ENCODE assay signal across 11 cellular contexts in genomic region chr1:173474097-173474779, GRCh38. TPM values are rescaled to one million over a fixed set of nuclear protein-coding genes. Genes with fewer than 3 reads are reported as not detected.
DNase-seq lines count a peak whose midpoint lies in the region; ATAC-seq, FAIRE-seq and TF ChIP-seq lines count a peak whose summit lies in the region.
"Had no signal": no experiment of that assay in that cellular context is flagged by ENCODE, and none has a peak within 500 bp of the region (broad histone marks: within the 10 kb centered on the region; RNA-seq: fewer than 3 reads in every experiment).

No MANE protein-coding gene starts in this region.

- H3K9me2 ChIP-seq in Karpas-422 (replicated peaks; ENCODE audit: insufficient read depth, low read length): no peaks in the 10 kb centered on the region

- H3K4me2 ChIP-seq in Karpas-422 (ENCODE audit: low read depth, low read length, poor library complexity, severe bottlenecking): no peak overlapping the region

- H3K9ac ChIP-seq in colonic mucosa (ENCODE audit: low read depth in 2 of 2, low read length in 2 of 2): peak overlapping the region in 1 of 2 donors; percentile 31
- no peak overlapping the region for H3K9ac ChIP-seq in Karpas-422 (ENCODE audit: low read length)

- H3K27me3 Mint-ChIP-seq in naive thymus-derived CD8-positive, alpha-beta T cell: no peaks in the 10 kb centered on the region

- intact Hi-C loops in colonic mucosa (cut with DNase I): loop anchor here (5.0 kb wide), 1 partner anchor 42 kb away; no protein-coding TSS in a partner anchor

- no peak for ATAC-seq in naive thymus-derived CD8-positive, alpha-beta T cell
- ATAC-seq in GM19463 (IDR thresholded peaks at IDR 0.05; ENCODE audit: unreplicated experiment) (no peak), HG03521 (IDR thresholded peaks at IDR 0.05; ENCODE audit: unreplicated experiment) (no peak)

- H3K27ac Mint-ChIP-seq in naive thymus-derived CD8-positive, alpha-beta T cell: peak overlapping the region in 6 of 10 donors; percentile 18 to 88 (median 60)

- H3K9me3 Mint-ChIP-seq in naive thymus-derived CD8-positive, alpha-beta T cell: peaks cover 0 to 23% (median 13%) of the 10 kb centered on the region in 9 donors

- TF ChIP-seq CTCF in D721Med (IDR thresholded peaks at IDR 0.05; ENCODE audit: insufficient read depth, missing control alignments) (no peak), colonic mucosa (IDR thresholded peaks at IDR 0.05) (no peak)

- peaks cover 9% of the 10 kb centered on the region; the same call in 1 of the 2 replicates for H4K20me1 ChIP-seq in Karpas-422 (ENCODE audit: insufficient read depth, low read depth, low read length)

- H3K27me3 ChIP-seq in colonic mucosa (no peaks in the 10 kb centered on the region), Karpas-422 (ENCODE audit: low read length) (no peaks in the 10 kb centered on the region)

- H3K27ac ChIP-seq in colonic mucosa (peak overlapping the region; percentile 95), Karpas-422 (ENCODE audit: low read length) (no peak overlapping the region)

- no peaks in the 10 kb centered on the region for H3K36me3 ChIP-seq in colonic mucosa
- H3K36me3 ChIP-seq in Karpas-422 (ENCODE audit: insufficient read depth, low read length): peaks cover 11% of the 10 kb centered on the region; the same call in 1 of the 2 replicates

- H3K4me1 ChIP-seq in colonic mucosa: peaks cover 4% of the 10 kb centered on the region
- H3K4me1 ChIP-seq in Karpas-422 (ENCODE audit: low read length): peaks cover 25% of the 10 kb centered on the region

- no peak overlapping the region for H2AFZ ChIP-seq in Karpas-422 (ENCODE audit: low read length)

- peaks cover 27 to 49% (median 48%) of the 10 kb centered on the region in 4 donors for H3K4me1 Mint-ChIP-seq in naive thymus-derived CD8-positive, alpha-beta T cell

- H3K9me3 ChIP-seq in colonic mucosa (no peaks in the 10 kb centered on the region), Karpas-422 (ENCODE audit: low read length) (peaks cover under 1% of the 10 kb centered on the region; the same call in 1 of the 2 replicates)

- no peak overlapping the region for H3K4me3 ChIP-seq in colonic mucosa
- H3K4me3 ChIP-seq in Karpas-422 (ENCODE audit: low read length): no peak overlapping the region

- POLR2A ChIA-PET in naive thymus-derived CD8-positive, alpha-beta T cell (lab: Charles Lee): interaction anchor here (0.6 kb wide), 1 partner anchor 11 kb away, joined by 3 read pairs; no protein-coding TSS in a partner anchor

- peaks cover 48% of the 10 kb centered on the region for H3K79me2 ChIP-seq in Karpas-422 (ENCODE audit: low read length)

- H3K4me3 Mint-ChIP-seq in naive thymus-derived CD8-positive, alpha-beta T cell: peak overlapping the region in 9 of 10 donors; percentile 3 to 87 (median 59)

- no peak for DNase-seq in D721Med (ENCODE audit: insufficient read length, low spot score)
- DNase-seq in NCI-H82 (lab: John Stamatoyannopoulos, UW): peak; percentile 87
- peak; percentile 43 for DNase-seq in colonic mucosa
- no peak for DNase-seq in naive thymus-derived CD8-positive, alpha-beta T cell
- DNase-seq in Karpas-422: no peak
- DNase-seq in NCI-H345 (lab: John Stamatoyannopoulos, UW): no peak
- DNase-seq: activated naive CD4-positive, alpha-beta T cell treated with anti-CD3 and anti-CD28 coated beads, Interleukin-2, amount 50 U/mL, for 16 hours; NCI-H446 treated with DMSO at 0.1 percent for 48 hours had no signal

- peak; percentile 38 for FAIRE-seq in D721Med (lab: Jason Lieb, UNC)
- FAIRE-seq: frontal cortex had no signal

- peaks cover 30 to 37% (median 33%) of the 10 kb centered on the region in 3 donors for H3K36me3 Mint-ChIP-seq in naive thymus-derived CD8-positive, alpha-beta T cell

RNA-seq across cellular contexts. Expression of gene PRDX6, which starts 2.9 kb away (rescaled TPM):
- total RNA-seq in colonic mucosa: 100 to 1,000 TPM; 308 to 637 TPM
- 100 to 1,000 TPM; 109 to 115 TPM for total RNA-seq in naive thymus-derived CD8-positive, alpha-beta T cell
- 100 to 1,000 TPM; 181 to 269 (median 189) TPM for polyA plus RNA-seq in naive thymus-derived CD8-positive, alpha-beta T cell
- total RNA-seq in Karpas-422 (2014; rRNA removed; shearing (Covaris generic); ENCODE audit: low replicate concordance): 107 and 232 TPM in 2 replicates

Comparison
In these comparisons a context has a peak if more than half of its experiments do, and no peak if none do; other contexts are left out.
1. DNase-seq: peak in NCI-H82 (single experiment) and colonic mucosa (single experiment); none in D721Med (single experiment), naive thymus-derived CD8-positive, alpha-beta T cell (0 of 10), Karpas-422 (single experiment) and NCI-H345 (single experiment).